Comparison of ENCODE assay signal across 8 cellular contexts in the genomic region with DNA sequence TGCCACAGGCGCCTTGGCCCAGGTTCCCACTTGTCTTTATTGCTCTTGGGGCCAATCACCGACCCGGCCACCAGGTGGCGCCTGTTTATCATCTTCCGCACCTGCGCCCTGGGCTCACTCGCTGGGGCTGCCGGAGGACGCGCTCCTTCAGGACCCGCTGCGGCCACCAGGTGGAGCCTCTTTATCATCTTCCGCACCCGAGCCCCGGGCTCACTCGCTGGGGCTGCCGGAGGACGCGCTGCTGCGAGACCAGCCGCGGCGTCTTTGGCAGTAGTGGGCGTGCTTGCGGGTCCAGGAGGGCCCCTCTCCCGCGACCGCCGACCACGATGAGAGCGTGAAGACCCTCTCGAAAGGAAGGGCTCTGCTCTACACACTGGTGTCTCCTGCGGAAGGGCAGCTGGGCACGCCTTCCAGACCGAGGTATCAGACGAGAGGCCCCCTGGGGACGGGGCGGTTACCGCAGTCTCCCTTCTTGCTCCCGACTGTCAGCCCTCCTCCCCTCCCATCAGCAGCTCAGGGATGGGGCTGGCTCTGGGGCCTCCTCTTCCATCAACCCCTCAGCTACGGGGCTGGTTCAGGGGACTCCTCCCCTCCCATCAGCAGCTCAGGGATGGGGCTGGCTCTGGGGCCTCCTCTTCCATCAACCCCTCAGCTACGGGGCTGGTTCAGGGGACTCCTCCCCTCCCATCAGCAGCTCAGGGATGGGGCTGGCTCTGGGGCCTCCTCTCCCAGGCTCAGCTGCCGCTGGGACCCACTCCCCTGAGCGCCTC. TPM values are rescaled to one million over a fixed set of nuclear protein-coding genes. Genes with fewer than 3 reads are reported as not detected.
DNase-seq lines count a peak whose midpoint lies in the region; ATAC-seq, FAIRE-seq and TF ChIP-seq lines count a peak whose summit lies in the region.
"Not testable (repeated sequence)": the region's sequence is repeated elsewhere in the genome, so short reads cannot be mapped to it uniquely, and the experiment has no call there.

No MANE protein-coding gene starts in this region.

- TF ChIP-seq CTCF in AG04449 (IDR thresholded peaks at IDR 0.05; ENCODE audit: insufficient read depth, low read length, missing control alignments) (peak; percentile 7), kidney (IDR thresholded peaks at IDR 0.05; ENCODE audit: borderline replicate concordance, extremely low read depth, insufficient read depth) (peak; percentile 49)

- H3K27ac ChIP-seq in kidney (ENCODE audit: low read depth in 2 of 2, low read length in 2 of 2): not testable (repeated sequence)

- H3K36me3 ChIP-seq in kidney (ENCODE audit: control insufficient read depth in 1 of 2, insufficient read depth in 2 of 2, low read length in 2 of 2): not testable (repeated sequence)

- ATAC-seq in GM19035 (IDR thresholded peaks at IDR 0.05; ENCODE audit: unreplicated experiment) (peak; percentile 100), HG03064 (IDR thresholded peaks at IDR 0.05; ENCODE audit: low read depth, unreplicated experiment) (peak; percentile 100)

- POLR2A ChIA-PET in AG04449 (lab: Yijun Ruan, JAX): not testable (repeated sequence)

- H3K4me3 ChIP-seq in AG04449 (ENCODE audit: low read depth, low read length); kidney (ENCODE audit: low read length in 2 of 2): not testable (repeated sequence)

- H3K9ac ChIP-seq in kidney (ENCODE audit: low read length in 2 of 2): not testable (repeated sequence)

- H3K4me1 ChIP-seq in kidney (ENCODE audit: control insufficient read depth in 1 of 2, insufficient read depth in 1 of 2, low read depth in 1 of 2, low read length in 2 of 2): not testable (repeated sequence)

- not testable (repeated sequence) for DNase-seq in AG04449 (ENCODE audit: low read depth, low spot score)
- peak; percentile 51 for DNase-seq in NCI-H510A (lab: John Stamatoyannopoulos, UW)
- peak; percentile 54 for DNase-seq in activated CD4-positive, alpha-beta T cell treated with anti-CD3 and anti-CD28 coated beads, Interleukin-2, amount 50 U/mL, for 1 hour
- DNase-seq in cerebellar cortex (ENCODE audit: low spot score): peak; percentile 35
- peak; percentile 78 for DNase-seq in kidney
- DNase-seq in stimulated activated CD4-positive, alpha-beta T cell treated with anti-CD3 and anti-CD28 coated beads, Interleukin-15, amount 100 ng/mL, for 24 hours: peak; percentile 96

- intact Hi-C loops in kidney (cut with DNase I): not testable (repeated sequence)

- not testable (repeated sequence) for FAIRE-seq in kidney (lab: Jason Lieb, UNC)

- H3K9me3 ChIP-seq in kidney (ENCODE audit: control insufficient read depth in 1 of 2, low read length in 2 of 2): not testable (repeated sequence)

- CTCF ChIA-PET in AG04449 (lab: Yijun Ruan, JAX): not testable (repeated sequence)

RNA-seq across cellular contexts. Expression of gene OR2L8, which starts 11.5 kb away (rescaled TPM):
- total RNA-seq in kidney: not detected
- not detected for polyA plus RNA-seq in kidney (ENCODE audit: insufficient read depth, low read depth, low replicate concordance)

RNA-seq across cellular contexts. Expression of gene OR2AJ1, which starts 12.5 kb away (rescaled TPM):
- not detected for total RNA-seq in kidney
- not detected for polyA plus RNA-seq in kidney (ENCODE audit: insufficient read depth, low read depth, low replicate concordance)

RNA-seq across cellular contexts. Expression of gene OR2T8, which starts 17.1 kb away (rescaled TPM):
- total RNA-seq in kidney: not detected
- not detected for polyA plus RNA-seq in kidney (ENCODE audit: insufficient read depth, low read depth, low replicate concordance)

RNA-seq across cellular contexts. Expression of gene OR2AK2, which starts 27.9 kb away (rescaled TPM):
- not detected for total RNA-seq in kidney
- polyA plus RNA-seq in kidney (ENCODE audit: insufficient read depth, low read depth, low replicate concordance): not detected

RNA-seq across cellular contexts. Expression of gene OR2W3, which starts 41.8 kb away (rescaled TPM):
- total RNA-seq in kidney: not detected
- not detected for polyA plus RNA-seq in kidney (ENCODE audit: insufficient read depth, low read depth, low replicate concordance)
